In the genomic region with DNA sequence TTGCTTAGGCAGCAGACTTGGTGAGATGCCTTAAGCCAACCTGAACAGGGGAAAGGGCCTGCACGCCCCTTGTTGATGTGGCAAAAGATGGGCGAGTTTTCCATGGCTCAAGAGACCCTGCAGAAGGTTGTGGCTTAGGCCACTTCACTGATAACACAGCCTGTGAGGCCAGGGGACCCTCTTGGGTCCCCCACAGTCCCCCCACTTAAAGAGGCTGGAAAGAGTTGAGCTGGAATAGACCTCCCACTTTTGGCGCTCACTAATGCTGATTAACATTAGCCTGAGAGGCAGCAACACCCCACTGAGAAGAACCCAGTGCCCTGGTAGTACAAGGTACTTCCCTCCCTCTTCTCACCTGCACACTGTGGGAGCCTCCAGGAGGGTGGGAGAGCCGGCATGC, we compare ENCODE assay signal across 11 cellular contexts.
DNase-seq lines count a peak whose midpoint lies in the region; ATAC-seq and TF ChIP-seq lines count a peak whose summit lies in the region.
"Had no signal": no experiment of that assay in that cellular context is flagged by ENCODE, and none has a peak within 500 bp of the region (broad histone marks: within the 10 kb centered on the region; RNA-seq: fewer than 3 reads in every experiment).

No MANE protein-coding gene starts in this region.

- no peak for TF ChIP-seq CTCF in right atrium auricular region (IDR thresholded peaks at IDR 0.05)

- intact Hi-C loops in cardiac septum (cut with DNase I), result no loop called here
- intact Hi-C loops in posterior vena cava (cut with DNase I), result loop anchor here in 1 of 2 donors (1.0 kb wide), 1 partner anchor 41 kb away; no protein-coding TSS in a partner anchor

- no peaks in the 10 kb centered on the region for H3K4me1 ChIP-seq in right atrium auricular region

- H3K27ac ChIP-seq in right atrium auricular region, result no peak overlapping the region
- H3K27ac ChIP-seq: BLaER1 treated with 17β-estradiol and CSF1 and Interleukin-3, amounts not matched to agents 10 nM and 100 nM had no signal

- no peaks in the 10 kb centered on the region for H3K27me3 ChIP-seq in right atrium auricular region

- H3K4me3 ChIP-seq in right atrium auricular region, result no peak overlapping the region
- H3K4me3 ChIP-seq: BLaER1 treated with 17β-estradiol and CSF1 and Interleukin-3, amounts not matched to agents 10 nM and 100 nM; GM12878 had no signal

- DNase-seq in cardiac septum (ENCODE audit: low spot score) (peak; percentile 63), right atrium auricular region (ENCODE audit: low spot score) (no peak), islet precursor cell (peak; percentile 35), posterior vena cava (ENCODE audit: low spot score) (peak; percentile 32), activated gamma-delta T cell treated with Interleukin-2 at 50 U/mL for 16 hours (no peak), NCI-H2227 (lab: John Stamatoyannopoulos, UW; ENCODE audit: unreplicated experiment) (no peak)
- DNase-seq: ACHN; CD4-positive, CD25-positive, alpha-beta regulatory T cell had no signal

- no peak for ATAC-seq in HG03378 (IDR thresholded peaks at IDR 0.05; ENCODE audit: unreplicated experiment)
- ATAC-seq: GM12878 had no signal

- H3K36me3 ChIP-seq in right atrium auricular region, result no peaks in the 10 kb centered on the region
- H3K36me3 ChIP-seq: BLaER1 treated with 17β-estradiol and CSF1 and Interleukin-3, amounts not matched to agents 10 nM and 100 nM had no signal

- peaks cover 0 to under 1% of the 10 kb centered on the region in 2 donors for H3K9me3 ChIP-seq in right atrium auricular region

Comparison
In these comparisons a context has a peak if more than half of its experiments do, and no peak if none do; other contexts are left out.
1. DNase-seq: peak in cardiac septum (single experiment), islet precursor cell (single experiment) and posterior vena cava (single experiment); none in right atrium auricular region (single experiment), activated gamma-delta T cell treated with Interleukin-2 at 50 U/mL for 16 hours (single experiment) and NCI-H2227 (single experiment).